9 cellular contexts compared by ENCODE assay signal in genomic region chr1:119367332-119368124, GRCh38. TPM values are rescaled to one million over a fixed set of nuclear protein-coding genes. Genes with fewer than 3 reads are reported as not detected.
DNase-seq lines count a peak whose midpoint lies in the region; ATAC-seq and TF ChIP-seq lines count a peak whose summit lies in the region.
"Had no signal": no experiment of that assay in that cellular context is flagged by ENCODE, and none has a peak within 500 bp of the region (broad histone marks: within the 10 kb centered on the region; RNA-seq: fewer than 3 reads in every experiment).

No MANE protein-coding gene starts in this region.

- ATAC-seq in HG02798 (IDR thresholded peaks at IDR 0.05; ENCODE audit: poor library complexity, unreplicated experiment) = peak; percentile 34
- peak; percentile 90 for ATAC-seq in SK-N-SH treated with all-trans-retinoic acid at 6 μM for 48 hours
- peak in 1 of 4 donors; percentile 28 for ATAC-seq in heart left ventricle
- no peak for ATAC-seq in natural killer cell

- H3K27ac ChIP-seq in heart left ventricle (no peak overlapping the region), spleen (no peak overlapping the region)

- H3K36me3 ChIP-seq in heart left ventricle = no peaks in the 10 kb centered on the region
- no peaks in the 10 kb centered on the region for H3K36me3 ChIP-seq in spleen

- peaks cover 0 to 5% (median 0%) of the 10 kb centered on the region in 9 donors for H3K27me3 ChIP-seq in heart left ventricle
- peaks cover 0 to 16% (median 0%) of the 10 kb centered on the region in 7 donors for H3K27me3 ChIP-seq in spleen (replicated peaks in 1 of 7)

- no peak overlapping the region for H3K4me3 Mint-ChIP-seq in natural killer cell
- H3K4me3 Mint-ChIP-seq: T-helper 1 cell treated with Interleukin-12 subunit alpha and Interleukin-12 subunit beta and Interleukin-4 antibody, amounts not matched to agents 30 μg/mL and 1 μg/mL, for 36 hours had no signal

- no peak overlapping the region for H3K27ac Mint-ChIP-seq in natural killer cell
- H3K27ac Mint-ChIP-seq: T-helper 1 cell treated with Interleukin-12 subunit alpha and Interleukin-12 subunit beta and Interleukin-4 antibody, amounts not matched to agents 30 μg/mL and 1 μg/mL, for 36 hours had no signal

- DNase-seq in D341Med (ENCODE audit: low spot score) = peak; percentile 42
- no peak for DNase-seq in heart left ventricle
- DNase-seq in spleen = no peak
- DNase-seq in natural killer cell = no peak
- no peak for DNase-seq in cerebellar nuclear complex (lab: John Stamatoyannopoulos, UW)
- no peak for DNase-seq in activated CD4-positive, alpha-beta T cell treated with anti-CD3 and anti-CD28 coated beads for 48 hours

- no peaks in the 10 kb centered on the region for H3K9me3 ChIP-seq in heart left ventricle
- H3K9me3 ChIP-seq in spleen = no peaks in the 10 kb centered on the region

- H3K9me3 Mint-ChIP-seq in natural killer cell = peaks cover 0 to 2% of the 10 kb centered on the region in 2 donors
- H3K9me3 Mint-ChIP-seq: T-helper 1 cell treated with Interleukin-12 subunit alpha and Interleukin-12 subunit beta and Interleukin-4 antibody, amounts not matched to agents 30 μg/mL and 1 μg/mL, for 36 hours had no signal

- H3K27me3 Mint-ChIP-seq in natural killer cell (ENCODE audit: low read depth in 2 of 2) = peaks cover 7 to 13% of the 10 kb centered on the region in 2 donors

- TF ChIP-seq CTCF in heart left ventricle (IDR thresholded peaks at IDR 0.05) (peak; percentile 60 to 88 (median 74)), spleen (IDR thresholded peaks at IDR 0.05 in 8 of 11, conservative IDR thresholded peaks at IDR 0.05 in 3 of 11) (peak in 9 of 11 experiments; percentile 41 to 76 (median 62)), natural killer cell (IDR thresholded peaks at IDR 0.05) (no peak)

- TF ChIP-seq POLR2A in heart left ventricle (IDR thresholded peaks at IDR 0.05) = no peak
- TF ChIP-seq POLR2A in spleen (IDR thresholded peaks at IDR 0.05) = no peak

- H3K36me3 Mint-ChIP-seq in natural killer cell = no peaks in the 10 kb centered on the region

- 64 to 73% (median 68%) methylated on average over 13 of the region's 13 CpGs for WGBS in heart left ventricle, 4 donors
- 73 to 77% (median 75%) methylated on average over 13 of the region's 13 CpGs for WGBS in spleen, 5 donors

- no peaks in the 10 kb centered on the region for H3K4me1 Mint-ChIP-seq in natural killer cell

- intact Hi-C loops in heart left ventricle (cut with DNase I) = loop anchor here in 8 of 10 donors (2.0 to 10.0 kb wide), 9 partner anchors 80 to 1403 kb away; no protein-coding TSS in a partner anchor
- intact Hi-C loops in spleen (cut with DNase I; ENCODE audit: low total_unique reads) = loop anchor here (10.0 kb wide), 1 partner anchor 83 kb away; no protein-coding TSS in a partner anchor
- intact Hi-C loops in natural killer cell (cut with micrococcal nuclease) = no loop called here

- H3K4me3 ChIP-seq in heart left ventricle = no peak overlapping the region
- H3K4me3 ChIP-seq in spleen = no peak overlapping the region

- H3K4me1 ChIP-seq in heart left ventricle = no peaks in the 10 kb centered on the region
- H3K4me1 ChIP-seq in spleen = no peaks in the 10 kb centered on the region

TF ChIP-seq in SK-N-SH treated with all-trans-retinoic acid at 6 μM for 48 hours, 23 proteins besides CTCF, POLR2A, EP300 and RAD21:
- TF ChIP-seq CSRNP3 (CRISPR knock-in tag; IDR thresholded peaks at IDR 0.05) (no peak), OSR1 (CRISPR knock-in tag; IDR thresholded peaks at IDR 0.05) (no peak), POU6F1 (CRISPR knock-in tag; IDR thresholded peaks at IDR 0.05; ENCODE audit: borderline replicate concordance, low read depth) (no peak)

RNA-seq across cellular contexts. Expression of gene HAO2, which starts 1.1 kb away (rescaled TPM):
- total RNA-seq in heart left ventricle (not detected), spleen (under 1 TPM in 1 of 7 donors, not detected in 6; 0.25 TPM), natural killer cell (not detected)
- polyA plus RNA-seq in heart left ventricle (not detected), spleen (under 1 TPM in 2 of 3 donors, not detected in 1; 0.10 to 0.12 TPM)

RNA-seq across cellular contexts. Expression of gene HSD3B2, which starts 47.4 kb away (rescaled TPM):
- not detected for total RNA-seq in heart left ventricle
- polyA plus RNA-seq in heart left ventricle = not detected
- total RNA-seq in spleen = not detected
- polyA plus RNA-seq in spleen = under 1 TPM in 1 of 3 donors, not detected in 2; 0.06 TPM
- total RNA-seq in natural killer cell = not detected

Comparison
In these comparisons a context has a peak if more than half of its experiments do, and no peak if none do; other contexts are left out.
1. ATAC-seq: peak in HG02798 (single experiment) and SK-N-SH treated with all-trans-retinoic acid at 6 μM for 48 hours (single experiment); none in natural killer cell (0 of 3).